ENCODE assay signal across 9 cellular contexts in the genomic region with DNA sequence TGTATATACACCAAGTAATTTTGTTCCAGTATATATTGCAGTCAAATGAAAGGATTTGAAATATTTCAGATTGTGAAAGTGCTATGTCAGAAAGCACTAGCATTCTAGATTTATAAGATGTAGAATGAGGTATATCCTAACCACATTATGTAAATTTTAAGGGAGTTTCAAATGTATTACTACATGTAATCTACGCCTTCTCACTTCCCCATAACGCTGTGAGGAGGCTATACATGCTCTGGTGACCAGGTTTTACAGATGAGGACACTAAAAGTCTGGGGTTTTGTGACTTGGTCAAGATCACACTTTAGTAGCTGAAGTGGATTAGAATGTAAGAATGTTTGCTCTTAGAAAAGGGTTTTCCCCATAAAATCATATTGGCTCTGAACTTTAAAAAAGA. TPM values are rescaled to one million over a fixed set of nuclear protein-coding genes. Genes with fewer than 3 reads are reported as not detected.
DNase-seq lines count a peak whose midpoint lies in the region; ATAC-seq, FAIRE-seq and TF ChIP-seq lines count a peak whose summit lies in the region.
"Had no signal": no experiment of that assay in that cellular context is flagged by ENCODE, and none has a peak within 500 bp of the region (broad histone marks: within the 10 kb centered on the region; RNA-seq: fewer than 3 reads in every experiment).

No MANE protein-coding gene starts in this region.

- TF ChIP-seq CTCF in spleen (IDR thresholded peaks at IDR 0.05 in 8 of 11, conservative IDR thresholded peaks at IDR 0.05 in 3 of 11) = no peak

- H3K27me3 Mint-ChIP-seq in immature natural killer cell (ENCODE audit: low read depth in 3 of 3) = peaks cover 3 to 15% (median 5%) of the 10 kb centered on the region in 3 donors

- FAIRE-seq in RCC 7860 (lab: Jason Lieb, UNC) = no peak

- no peaks in the 10 kb centered on the region for H3K36me3 ChIP-seq in spleen

- H3K36me3 Mint-ChIP-seq in immature natural killer cell = no peaks in the 10 kb centered on the region
- H3K36me3 Mint-ChIP-seq: CD4-positive, CD25-positive, alpha-beta regulatory T cell had no signal

- no peaks in the 10 kb centered on the region for H3K9me3 Mint-ChIP-seq in immature natural killer cell
- H3K9me3 Mint-ChIP-seq: CD4-positive, CD25-positive, alpha-beta regulatory T cell had no signal

- H3K27me3 ChIP-seq in spleen (replicated peaks in 1 of 7) = peaks cover 0 to 28% (median 0%) of the 10 kb centered on the region in 7 donors

- H3K27ac Mint-ChIP-seq in immature natural killer cell = no peak overlapping the region
- H3K27ac Mint-ChIP-seq: CD4-positive, CD25-positive, alpha-beta regulatory T cell had no signal

- no peak overlapping the region for H3K4me3 ChIP-seq in spleen

- no peaks in the 10 kb centered on the region for H3K4me1 Mint-ChIP-seq in immature natural killer cell

- peak overlapping the region in 1 of 8 donors; percentile 29 for H3K27ac ChIP-seq in spleen

- H3K4me3 Mint-ChIP-seq in immature natural killer cell = no peak overlapping the region
- H3K4me3 Mint-ChIP-seq: CD4-positive, CD25-positive, alpha-beta regulatory T cell had no signal

- intact Hi-C loops in spleen (cut with DNase I; ENCODE audit: low total_unique reads) = no loop called here

- WGBS in spleen, 5 donors = 29 to 50% (median 33%) methylated on average over 2 of the region's 2 CpGs

- no peak for TF ChIP-seq POLR2A in spleen (IDR thresholded peaks at IDR 0.05)

- ATAC-seq in GM19372 (IDR thresholded peaks at IDR 0.05; ENCODE audit: low read depth, unreplicated experiment) = peak; percentile 99
- ATAC-seq in HG03025 (IDR thresholded peaks at IDR 0.05; ENCODE audit: low FRiP score, unreplicated experiment) = peak; percentile 98

- no peaks in the 10 kb centered on the region for H3K9me3 ChIP-seq in spleen

- peaks cover 0 to 27% (median 0%) of the 10 kb centered on the region in 6 donors for H3K4me1 ChIP-seq in spleen

- DNase-seq in EH (ENCODE audit: low read depth) = peak; percentile 6
- peak; percentile 15 for DNase-seq in RCC 7860 (ENCODE audit: low spot score)
- DNase-seq in UCSD-AML1 (lab: John Stamatoyannopoulos, UW; ENCODE audit: unreplicated experiment) = no peak
- no peak for DNase-seq in spleen
- no peak for DNase-seq in NCI-H226
- no peak for DNase-seq in immature natural killer cell
- DNase-seq: CD4-positive, CD25-positive, alpha-beta regulatory T cell had no signal

RNA-seq across cellular contexts. Expression of a gene that starts 8.1 kb away (rescaled TPM):
- total RNA-seq in spleen = 10 to 100 TPM; 15.3 to 48.3 (median 33.1) TPM
- 1 to 10 TPM; 1.8 to 3.7 (median 1.9) TPM for polyA plus RNA-seq in spleen
- not detected for polyA plus RNA-seq in immature natural killer cell

Comparison
In these comparisons a context has a peak if more than half of its experiments do, and no peak if none do; other contexts are left out.
1. DNase-seq: peak in EH (single experiment) and RCC 7860 (single experiment); none in UCSD-AML1 (single experiment), spleen (single experiment), NCI-H226 (single experiment) and immature natural killer cell (0 of 3).